1 cellular context compared by ENCODE assay signal in the genomic region with DNA sequence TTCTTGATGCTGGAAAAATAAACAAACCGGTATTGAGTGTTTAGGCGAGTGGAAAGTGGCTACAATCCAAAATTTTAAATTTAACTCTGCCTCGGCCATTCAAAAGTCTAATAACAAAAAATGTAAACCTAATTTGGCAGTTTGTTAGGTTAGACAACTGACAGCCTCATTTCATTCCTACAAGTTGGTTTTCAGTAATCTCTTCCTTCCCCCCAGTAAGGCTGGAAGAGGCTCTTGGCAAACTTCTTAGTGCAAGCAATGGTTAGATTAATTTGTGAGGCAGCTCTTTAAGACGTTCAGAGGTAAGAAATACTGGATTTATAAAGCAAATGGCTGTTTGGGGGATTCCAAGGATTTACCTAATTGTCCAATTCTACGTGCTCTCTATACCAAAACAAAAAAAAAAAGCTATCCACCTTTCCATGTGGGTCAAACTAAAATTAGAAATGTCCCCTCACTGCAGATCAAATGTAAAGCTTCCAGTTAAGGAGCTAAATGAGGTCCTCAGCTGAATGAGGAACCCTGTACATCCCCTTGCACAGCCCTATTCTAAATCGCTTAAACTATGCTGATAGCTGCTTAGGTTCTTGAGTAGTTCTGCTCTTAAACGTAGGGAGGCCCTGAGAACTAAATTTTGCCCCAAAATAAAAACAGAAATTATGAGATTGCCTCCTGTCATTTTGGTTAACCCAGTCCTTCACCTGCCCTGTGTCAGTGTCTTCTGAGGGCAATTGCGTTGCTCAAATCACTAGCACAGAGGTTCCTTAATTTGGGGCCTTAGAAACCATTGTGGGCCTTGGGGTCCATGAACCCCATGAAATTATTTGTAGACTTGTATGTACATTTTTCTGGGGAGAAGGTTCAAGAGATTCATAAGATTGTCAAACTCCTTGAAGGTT.
TF ChIP-seq lines count a peak whose summit lies in the region.

No MANE protein-coding gene starts in this region.

TF ChIP-seq in endothelial cell of umbilical vein, 7 proteins besides CTCF, POLR2A, EP300 and RAD21:
- TF ChIP-seq GATA2 (IDR thresholded peaks at IDR 0.05; ENCODE audit: insufficient read depth, insufficient read length, low read depth, low read length) (no peak), MYC (IDR thresholded peaks at IDR 0.05; ENCODE audit: low read depth, low read length) (no peak), MAX (IDR thresholded peaks at IDR 0.05; ENCODE audit: insufficient read depth, insufficient read length) (no peak)
